ENCODE assay signal across 11 cellular contexts in the genomic region with DNA sequence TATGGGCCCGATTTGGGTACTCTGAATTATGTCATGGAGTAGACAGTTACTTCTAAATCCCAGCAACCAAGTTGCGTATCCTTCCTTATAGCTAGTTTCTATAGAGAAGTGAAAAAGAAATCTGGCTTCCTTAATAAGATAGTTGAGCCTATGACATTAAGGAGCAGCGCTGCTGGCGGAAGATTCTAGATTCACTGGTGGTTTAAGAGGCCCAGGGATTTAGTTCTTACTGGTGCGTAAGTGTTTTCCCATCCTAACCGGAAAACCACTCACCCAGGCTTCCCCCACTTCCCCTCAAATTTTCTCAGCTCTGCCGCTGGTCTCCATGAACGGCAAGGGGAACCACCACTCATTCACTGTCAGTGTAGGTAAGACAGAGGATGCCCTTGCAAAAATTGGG.
A peak's percentile ranks its signal among the peaks of the same experiment; 100 is the strongest.
DNase-seq lines count a peak whose midpoint lies in the region; ATAC-seq lines count a peak whose summit lies in the region.
"Had no signal": no experiment of that assay in that cellular context is flagged by ENCODE, and none has a peak within 500 bp of the region (broad histone marks: within the 10 kb centered on the region; RNA-seq: fewer than 3 reads in every experiment).

No MANE protein-coding gene starts in this region.

- no peaks in the 10 kb centered on the region for H3K9me3 Mint-ChIP-seq in activated T-helper 17 cell treated with anti-CD3 and anti-CD28 coated beads, Interleukin-2, amount 50 U/mL, for 72 hours

- no peak overlapping the region for H3K27ac Mint-ChIP-seq in activated T-helper 17 cell treated with anti-CD3 and anti-CD28 coated beads, Interleukin-2, amount 50 U/mL, for 72 hours

- H3K4me1 Mint-ChIP-seq in activated T-helper 17 cell treated with anti-CD3 and anti-CD28 coated beads, Interleukin-2, amount 50 U/mL, for 72 hours = peaks cover 7% of the 10 kb centered on the region

- ATAC-seq in HG03103 (IDR thresholded peaks at IDR 0.05; ENCODE audit: low read depth, unreplicated experiment) = peak; percentile 38
- ATAC-seq in activated T-helper 17 cell treated with anti-CD3 and anti-CD28 coated beads, Interleukin-2, amount 50 U/mL, for 72 hours (replicated peaks) = peak; percentile 46

- H3K36me3 Mint-ChIP-seq in activated T-helper 17 cell treated with anti-CD3 and anti-CD28 coated beads, Interleukin-2, amount 50 U/mL, for 72 hours (ENCODE audit: low read depth) = peaks cover 17% of the 10 kb centered on the region

- no peaks in the 10 kb centered on the region for H3K27me3 Mint-ChIP-seq in activated T-helper 17 cell treated with anti-CD3 and anti-CD28 coated beads, Interleukin-2, amount 50 U/mL, for 72 hours
- H3K27me3 Mint-ChIP-seq: brain had no signal

- DNase-seq in Ammon's horn (ENCODE audit: low spot score) = peak; percentile 75
- DNase-seq in midbrain (lab: John Stamatoyannopoulos, UW) = peak; percentile 28
- no peak for DNase-seq in NCI-H2081 (lab: John Stamatoyannopoulos, UW)
- no peak for DNase-seq in stimulated activated CD4-positive, alpha-beta T cell treated with anti-CD3 and anti-CD28 coated beads, Interleukin-2, amount 100 ng/mL, for 24 hours
- no peak for DNase-seq in NCI-H1105 (lab: John Stamatoyannopoulos, UW)
- no peak for DNase-seq in hepatic stellate cell (ENCODE audit: low spot score)
- DNase-seq: esophagus squamous epithelium, ovary had no signal

- no peak overlapping the region for H3K4me3 Mint-ChIP-seq in activated T-helper 17 cell treated with anti-CD3 and anti-CD28 coated beads, Interleukin-2, amount 50 U/mL, for 72 hours
- H3K4me3 Mint-ChIP-seq: brain had no signal

Comparison
In these comparisons a context has a peak if more than half of its experiments do, and no peak if none do; other contexts are left out.
1. DNase-seq: peak in Ammon's horn (single experiment) and midbrain (single experiment); none in NCI-H2081 (0 of 2), stimulated activated CD4-positive, alpha-beta T cell treated with anti-CD3 and anti-CD28 coated beads, Interleukin-2, amount 100 ng/mL, for 24 hours (0 of 2), NCI-H1105 (single experiment) and hepatic stellate cell (single experiment).